In the genomic region with DNA sequence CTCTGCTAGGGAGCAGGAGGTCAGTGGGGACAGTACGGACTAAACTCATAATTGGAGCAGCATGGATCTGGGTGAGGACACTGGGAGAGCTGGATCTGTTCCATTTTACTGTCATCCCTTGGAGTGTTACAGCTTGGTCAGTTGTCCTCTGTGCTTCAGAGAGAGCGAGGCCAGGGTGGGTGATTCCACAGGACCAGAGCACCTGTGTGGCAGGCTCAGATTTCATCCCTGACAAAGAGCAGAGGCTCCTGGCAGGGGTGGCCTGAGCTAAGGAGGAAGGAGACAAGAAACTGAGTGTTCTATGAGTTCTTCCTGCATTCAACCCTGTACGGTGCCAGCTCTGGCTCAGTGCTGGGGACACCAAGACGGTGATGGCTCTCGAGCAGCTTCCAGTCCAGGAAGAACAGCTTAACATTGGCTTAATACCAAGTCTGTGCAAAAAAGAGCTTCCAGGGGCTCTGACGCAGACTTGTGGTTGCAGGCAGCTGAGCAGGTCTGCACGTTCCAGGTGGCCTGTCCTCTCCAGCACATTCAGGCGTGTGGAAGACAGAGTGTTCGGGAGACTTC, we compare ENCODE assay signal across 10 cellular contexts. TPM values are rescaled to one million over a fixed set of nuclear protein-coding genes. Genes with fewer than 3 reads are reported as not detected.
A peak's percentile ranks its signal among the peaks of the same experiment; 100 is the strongest.
DNase-seq lines count a peak whose midpoint lies in the region; ATAC-seq and TF ChIP-seq lines count a peak whose summit lies in the region.
"Had no signal": no experiment of that assay in that cellular context is flagged by ENCODE, and none has a peak within 500 bp of the region (broad histone marks: within the 10 kb centered on the region; RNA-seq: fewer than 3 reads in every experiment).

No MANE protein-coding gene starts in this region.

- no peaks in the 10 kb centered on the region for H3K9me2 ChIP-seq in hepatocyte (replicated peaks; ENCODE audit: insufficient read depth)

- no peak for TF ChIP-seq CTCF in hepatocyte (IDR thresholded peaks at IDR 0.05; ENCODE audit: poor library complexity)

- WGBS in hepatocyte (ENCODE audit: low lambda C conversion rate, missing lambda C conversion rate) = 38% methylated on average over 9 of the region's 9 CpGs

- H3K27me3 ChIP-seq in hepatocyte = no peaks in the 10 kb centered on the region

- no peaks in the 10 kb centered on the region for H3K36me3 ChIP-seq in hepatocyte (replicated peaks; ENCODE audit: insufficient read depth, low read depth)

- no peaks in the 10 kb centered on the region for H3K9me3 ChIP-seq in hepatocyte (ENCODE audit: low read depth)

- H4K20me1 ChIP-seq in hepatocyte (ENCODE audit: insufficient read depth, poor library complexity, severe bottlenecking) = no peaks in the 10 kb centered on the region

- DNase-seq in Right ventricle myocardium superior = no peak
- DNase-seq in cardiac septum (ENCODE audit: low spot score) = no peak
- DNase-seq in amniotic epithelial cell (ENCODE audit: low read depth) = peak; percentile 48
- no peak for DNase-seq in hepatocyte (ENCODE audit: low spot score)
- DNase-seq in SKM-1 treated with dmso at 0.1 percent for 144 hours (lab: John Stamatoyannopoulos, UW; ENCODE audit: unreplicated experiment) = no peak
- no peak for DNase-seq in cerebellum (ENCODE audit: low spot score)
- DNase-seq in stimulated activated CD4-positive, alpha-beta T cell treated with anti-CD3 and anti-CD28 coated beads, Interleukin-15, amount 100 ng/mL, for 24 hours = no peak
- DNase-seq: NCI-H2029 treated with DMSO at 0.1 percent for 48 hours, small intestine had no signal

- no peak overlapping the region for H3K4me3 ChIP-seq in hepatocyte

- peak overlapping the region; percentile 18 for H3K27ac ChIP-seq in hepatocyte

- no peak overlapping the region for H2AFZ ChIP-seq in hepatocyte

- H3K4me1 ChIP-seq in hepatocyte (ENCODE audit: insufficient read depth) = peaks cover 8% of the 10 kb centered on the region

- intact Hi-C loops in Right ventricle myocardium superior (cut with DNase I) = no loop called here
- intact Hi-C loops in cardiac septum (cut with DNase I) = no loop called here

- no peaks in the 10 kb centered on the region for H3K79me2 ChIP-seq in hepatocyte

- H3K4me2 ChIP-seq in hepatocyte = no peak overlapping the region

- ATAC-seq in Right ventricle myocardium superior (ENCODE audit: poor library complexity) = peak; percentile 82
- no peak for ATAC-seq in HG03571 (IDR thresholded peaks at IDR 0.05; ENCODE audit: unreplicated experiment)

RNA-seq across cellular contexts. Expression of a gene that starts 8.4 kb away (rescaled TPM):
- total RNA-seq in Right ventricle myocardium superior = 5.1 TPM
- total RNA-seq in cardiac septum = 9.4 TPM
- total RNA-seq in hepatocyte = 25.0 and 25.2 TPM in 2 replicates
- polyA plus RNA-seq in hepatocyte = 31.0 and 33.0 TPM in 2 replicates
- total RNA-seq in cerebellum = 4.4 TPM

RNA-seq across cellular contexts. Expression of a gene that starts 38.9 kb away (rescaled TPM):
- total RNA-seq in Right ventricle myocardium superior (29.5 TPM), cardiac septum (36.4 TPM), hepatocyte (35.7 and 45.2 TPM in 2 replicates), cerebellum (28.0 TPM)
- polyA plus RNA-seq in hepatocyte = 75.6 and 93.2 TPM in 2 replicates

RNA-seq across cellular contexts. Expression of a gene that starts 40.7 kb away (rescaled TPM):
- total RNA-seq in Right ventricle myocardium superior = 16.8 TPM
- 19.8 TPM for total RNA-seq in cardiac septum
- 0.57 and 1.2 TPM in 2 replicates for total RNA-seq in hepatocyte
- 0.18 and 1.5 TPM in 2 replicates for polyA plus RNA-seq in hepatocyte
- total RNA-seq in cerebellum = 42.4 TPM
